ENCODE assay signal across 8 cellular contexts in the genomic region with DNA sequence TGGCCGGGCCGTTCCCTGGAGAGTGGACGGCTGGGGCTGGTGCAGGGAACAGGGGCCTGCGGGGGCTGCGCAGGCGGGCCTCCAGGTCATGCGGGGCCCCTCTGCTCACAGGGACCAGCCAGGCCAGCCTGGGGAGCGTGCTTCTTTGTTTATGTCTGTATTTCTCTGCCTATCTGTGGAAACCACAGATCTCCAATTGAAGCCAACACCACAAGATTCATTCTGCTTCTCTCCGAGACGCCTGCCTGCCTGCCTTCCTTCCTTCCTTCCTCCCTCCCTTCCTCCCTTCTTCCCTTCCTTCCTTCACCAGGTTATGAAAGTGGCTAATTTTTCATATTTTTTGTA. TPM values are rescaled to one million over a fixed set of nuclear protein-coding genes. Genes with fewer than 3 reads are reported as not detected.
A peak's percentile ranks its signal among the peaks of the same experiment; 100 is the strongest.
DNase-seq lines count a peak whose midpoint lies in the region; ATAC-seq and TF ChIP-seq lines count a peak whose summit lies in the region.

No MANE protein-coding gene starts in this region.

- no TSS peak for BruUV-seq in Panc1 (replicated peaks; lab: Mats Ljungman, UMichigan)

- H3K4me1 ChIP-seq in heart left ventricle, result peaks cover 0 to 39% (median 19%) of the 10 kb centered on the region in 12 donors
- peaks cover 19% of the 10 kb centered on the region for H3K4me1 ChIP-seq in Panc1 (ENCODE audit: control insufficient read depth, insufficient read depth, low read length)
- peaks cover 0 to 27% (median 21%) of the 10 kb centered on the region in 4 donors for H3K4me1 ChIP-seq in transverse colon

- H3K36me3 ChIP-seq in heart left ventricle (peaks cover 0 to 34% (median 28%) of the 10 kb centered on the region in 9 donors), Panc1 (ENCODE audit: control insufficient read depth, insufficient read depth, low read length) (no peaks in the 10 kb centered on the region; the same call in 1 of the 2 replicates), transverse colon (peaks cover 0 to 21% (median 10%) of the 10 kb centered on the region in 4 donors)

- TF ChIP-seq EP300 in transverse colon (IDR thresholded peaks at IDR 0.05; ENCODE audit: low read depth), result no peak

- no peaks in the 10 kb centered on the region for H3K27me3 ChIP-seq in heart left ventricle
- no peaks in the 10 kb centered on the region for H3K27me3 ChIP-seq in Panc1 (ENCODE audit: control insufficient read depth, insufficient read depth, low read length)
- no peaks in the 10 kb centered on the region for H3K27me3 ChIP-seq in transverse colon

- H3K4me3 ChIP-seq in heart left ventricle (peak overlapping the region in 9 of 12 donors; percentile 36 to 63 (median 55)), Panc1 (ENCODE audit: low read depth in 2 of 2, low read length in 2 of 2) (peak overlapping the region in 1 of 2 experiments; percentile 44; a peak in 2 of 4 replicates), fibroblast of villous mesenchyme (ENCODE audit: low read depth, low read length) (peak overlapping the region; percentile 21), transverse colon (peak overlapping the region in 2 of 4 donors; percentile 34 to 48)

- TF ChIP-seq POLR2A in heart left ventricle (IDR thresholded peaks at IDR 0.05) (no peak), transverse colon (IDR thresholded peaks at IDR 0.05) (no peak)

- no peaks in the 10 kb centered on the region for H3K9me3 ChIP-seq in heart left ventricle
- no peaks in the 10 kb centered on the region for H3K9me3 ChIP-seq in Panc1 (ENCODE audit: control insufficient read depth, insufficient read depth, low read depth, low read length)
- no peaks in the 10 kb centered on the region for H3K9me3 ChIP-seq in transverse colon

- TF ChIP-seq CTCF in heart left ventricle (IDR thresholded peaks at IDR 0.05) (peak in 2 of 12 donors; percentile 1 to 2), Panc1 (IDR thresholded peaks at IDR 0.05) (no peak; the same call in none of the 2 replicates), fibroblast of villous mesenchyme (IDR thresholded peaks at IDR 0.05; ENCODE audit: insufficient read depth, low read depth, low read length) (no peak), transverse colon (IDR thresholded peaks at IDR 0.05) (peak in 3 of 5 experiments; percentile 4 to 6 (median 5)), omental fat pad (IDR thresholded peaks at IDR 0.05) (no peak)

- 2 to 10% (median 7%) methylated on average over 3 to 10 of the region's 10 CpGs for WGBS in heart left ventricle, 4 donors
- 5 to 15% methylated on average over 2 to 10 of the region's 10 CpGs for whole genome bisulfite sequencing in transverse colon (ENCODE audit: low coverage in 1 of 2), 2 donors

- H3K27ac ChIP-seq in heart left ventricle, result peak overlapping the region in 4 of 12 donors; percentile 19 to 78 (median 55)
- peak overlapping the region; percentile 48; the same call in 1 of the 2 replicates for H3K27ac ChIP-seq in Panc1 (ENCODE audit: low read length)
- H3K27ac ChIP-seq in transverse colon, result peak overlapping the region in 3 of 4 donors; percentile 77 to 84 (median 81)

- no peak for DNase-seq in heart left ventricle
- no peak for DNase-seq in Right ventricle myocardium inferior (ENCODE audit: missing footprints)
- DNase-seq in Panc1 (ENCODE audit: low read depth, low spot score), result no peak
- no peak for DNase-seq in fibroblast of villous mesenchyme (ENCODE audit: low read depth)
- DNase-seq in transverse colon, result no peak
- no peak for DNase-seq in omental fat pad (ENCODE audit: low spot score)
- no peak for DNase-seq in DMS153 (lab: John Stamatoyannopoulos, UW)
- DNase-seq in medulla oblongata (ENCODE audit: extremely low spot score), result no peak

- CTCF ChIA-PET in Panc1 (lab: Charles Lee), result no interaction called here

- in situ Hi-C loops in Panc1 (cut with HindIII; ENCODE audit: low pct_unique_long_range_greater_than_20kb, low sequenced_read_pairs), result no loop called here
- in situ Hi-C loops in transverse colon (cut with MboI; ENCODE audit: low pct_ligation_motif_present in 1 of 4, low pct_unique_long_range_greater_than_20kb in 1 of 4, low sequenced_read_pairs in 3 of 4), result loop anchor here in 2 of 4 donors (10.0 to 25.0 kb wide), 2 partner anchors 74 to 201 kb away; a partner anchor contains a TSS

- ATAC-seq in heart left ventricle (no peak), Right ventricle myocardium inferior (no peak), Panc1 (no peak), omental fat pad (ENCODE audit: low FRiP score) (no peak)

- intact Hi-C loops in heart left ventricle (cut with DNase I) (loop anchor here (1.0 to 10.0 kb wide), 10 partner anchors 8 to 206 kb away; a partner anchor contains a TSS), Right ventricle myocardium inferior (cut with DNase I) (loop anchor here (1.0 to 5.0 kb wide), 4 partner anchors 40 to 206 kb away; a partner anchor contains a TSS), Panc1 (cut with micrococcal nuclease; ENCODE audit: unreplicated experiment) (no loop called here), transverse colon (cut with DNase I; ENCODE audit: low total_unique reads) (loop anchor here (1.0 to 5.0 kb wide), 2 partner anchors 41 to 74 kb away; a partner anchor contains a TSS)

- POLR2A ChIA-PET in Panc1 (lab: Charles Lee), result no interaction called here

RNA-seq across cellular contexts. Expression of a gene that starts 39.9 kb away (rescaled TPM):
- total RNA-seq in heart left ventricle (100 to 1,000 TPM in 1 of 9 donors, 10 to 100 TPM in 8; 35.9 to 108 (median 55.5) TPM), Right ventricle myocardium inferior (69.1 TPM), Panc1 (2021; ENCODE audit: unreplicated experiment) (293 TPM), fibroblast of villous mesenchyme (177 and 255 TPM in 2 replicates), transverse colon (100 to 1,000 TPM in 2 of 4 donors, 10 to 100 TPM in 2; 51.1 to 277 (median 99.7) TPM), omental fat pad (10 to 100 TPM; 54.0 to 75.8 (median 60.3) TPM)
- polyA plus RNA-seq in heart left ventricle, result 10 to 100 TPM; 37.0 to 39.0 TPM
- 300 TPM for polyA plus RNA-seq in Panc1 (2012; ENCODE audit: insufficient read length)

RNA-seq across cellular contexts. Expression of a gene that starts 56.8 kb away (rescaled TPM):
- total RNA-seq in heart left ventricle, result 1 to 10 TPM in 4 of 9 donors, under 1 TPM in 3, not detected in 2; 0.67 to 1.5 (median 1.0) TPM
- 1 to 10 TPM in 1 of 2 donors, under 1 TPM in 1; 0.65 to 1.1 TPM for polyA plus RNA-seq in heart left ventricle
- total RNA-seq in Right ventricle myocardium inferior, result 0.46 TPM
- 0.87 TPM for total RNA-seq in Panc1 (2021; ENCODE audit: unreplicated experiment)
- polyA plus RNA-seq in Panc1 (2012; ENCODE audit: insufficient read length), result 0.70 TPM
- 0.86 and 0.97 TPM in 2 replicates for total RNA-seq in fibroblast of villous mesenchyme
- total RNA-seq in transverse colon, result under 1 TPM in 2 of 4 donors, not detected in 2; 0.55 to 0.79 TPM
- total RNA-seq in omental fat pad, result 1 to 10 TPM in 2 of 4 donors, under 1 TPM in 1, not detected in 1; 0.94 to 5.5 (median 2.6) TPM

Comparison
In these comparisons a context has a peak if more than half of its experiments do, and no peak if none do; other contexts are left out.
1. CTCF ChIP-seq: peak in transverse colon (3 of 5); none in Panc1 (single experiment), fibroblast of villous mesenchyme (single experiment) and omental fat pad (0 of 3).